Comparison of ENCODE assay signal across 22 cellular contexts in the genomic region with DNA sequence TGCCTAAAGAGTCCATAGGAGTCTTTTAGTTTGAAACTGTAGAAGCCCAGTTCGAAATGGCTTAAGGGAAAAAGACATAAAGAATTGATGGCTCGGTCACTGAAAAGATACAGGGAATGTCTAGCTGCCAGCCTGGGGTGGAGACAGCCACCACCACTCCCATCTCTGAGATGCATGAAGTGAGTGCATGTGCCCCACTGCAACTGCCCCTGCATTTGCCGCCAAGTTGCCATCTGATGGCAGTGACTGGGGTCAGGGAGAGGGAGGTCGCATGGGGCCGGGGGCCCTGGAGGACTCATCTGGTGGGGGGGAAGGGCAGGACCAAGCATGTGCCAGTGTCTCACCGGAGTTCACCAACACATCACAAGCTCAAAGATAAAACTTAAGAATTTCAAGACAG.
DNase-seq lines count a peak whose midpoint lies in the region; TF ChIP-seq lines count a peak whose summit lies in the region.
"Had no signal": no experiment of that assay in that cellular context is flagged by ENCODE, and none has a peak within 500 bp of the region (broad histone marks: within the 10 kb centered on the region; RNA-seq: fewer than 3 reads in every experiment).

No MANE protein-coding gene starts in this region.

- no peaks in the 10 kb centered on the region for H3K79me2 ChIP-seq in neural progenitor cell (ENCODE audit: low read depth)

- no peak overlapping the region for H3K4me3 Mint-ChIP-seq in neural progenitor cell
- no peak overlapping the region for H3K4me3 Mint-ChIP-seq in activated naive CD4-positive, alpha-beta T cell treated with anti-CD3 and anti-CD28 coated beads, Interleukin-2, amount 10 ng/mL, durations not matched to agents 7 days and 5 days
- H3K4me3 Mint-ChIP-seq: CD14-positive monocyte; CD4-positive, alpha-beta T cell; CD8-positive, alpha-beta memory T cell had no signal

- H3K4me1 ChIP-seq in neural progenitor cell = no peaks in the 10 kb centered on the region
- H3K4me1 ChIP-seq: A549, BE2C had no signal

- H3K4me2 ChIP-seq in neural progenitor cell = no peak overlapping the region
- H3K4me2 ChIP-seq: A549; BLaER1 treated with 17β-estradiol and CSF1 and Interleukin-3, amounts not matched to agents 10 nM and 100 nM had no signal

- H3K27ac Mint-ChIP-seq in neural progenitor cell = peak overlapping the region; percentile 21
- no peak overlapping the region for H3K27ac Mint-ChIP-seq in activated naive CD4-positive, alpha-beta T cell treated with anti-CD3 and anti-CD28 coated beads, Interleukin-2, amount 10 ng/mL, durations not matched to agents 7 days and 5 days
- H3K27ac Mint-ChIP-seq: CD14-positive monocyte; CD4-positive, alpha-beta T cell; CD8-positive, alpha-beta memory T cell had no signal

- intact Hi-C loops in posterior vena cava (cut with DNase I) = no loop called here
- intact Hi-C loops in dorsolateral prefrontal cortex (cut with DNase I) = loop anchor here in 1 of 2 donors (10.0 kb wide), 2 partner anchors 56 to 124 kb away; no protein-coding TSS in a partner anchor

- no peak overlapping the region for H2AFZ ChIP-seq in neural progenitor cell (replicated peaks)

- H3K4me1 Mint-ChIP-seq in neural progenitor cell = peaks cover 25% of the 10 kb centered on the region
- no peaks in the 10 kb centered on the region for H3K4me1 Mint-ChIP-seq in activated naive CD4-positive, alpha-beta T cell treated with anti-CD3 and anti-CD28 coated beads, Interleukin-2, amount 10 ng/mL, durations not matched to agents 7 days and 5 days
- H3K4me1 Mint-ChIP-seq: CD14-positive monocyte; CD8-positive, alpha-beta memory T cell had no signal

- no peak overlapping the region for H3K9ac ChIP-seq in neural progenitor cell
- H3K9ac ChIP-seq: BLaER1 treated with 17β-estradiol and CSF1 and Interleukin-3, amounts not matched to agents 10 nM and 100 nM had no signal

- no peaks in the 10 kb centered on the region for H3K36me3 Mint-ChIP-seq in neural progenitor cell
- H3K36me3 Mint-ChIP-seq in activated naive CD4-positive, alpha-beta T cell treated with anti-CD3 and anti-CD28 coated beads, Interleukin-2, amount 10 ng/mL, durations not matched to agents 7 days and 5 days = no peaks in the 10 kb centered on the region
- H3K36me3 Mint-ChIP-seq: CD14-positive monocyte; CD8-positive, alpha-beta memory T cell had no signal

- H3K9me3 ChIP-seq in WERI-Rb-1 (ENCODE audit: severe bottlenecking) = no peaks in the 10 kb centered on the region
- no peaks in the 10 kb centered on the region for H3K9me3 ChIP-seq in neural progenitor cell (ENCODE audit: low read depth)
- H3K9me3 ChIP-seq: BE2C had no signal

- no peaks in the 10 kb centered on the region for H3K27me3 ChIP-seq in WERI-Rb-1 (ENCODE audit: insufficient read depth, low read depth, severe bottlenecking)
- H3K27me3 ChIP-seq in neural progenitor cell = no peaks in the 10 kb centered on the region
- H3K27me3 ChIP-seq in dorsolateral prefrontal cortex = peaks cover 0 to 9% (median 0%) of the 10 kb centered on the region in 45 donors
- H3K27me3 ChIP-seq: BE2C; BLaER1 treated with 17β-estradiol and CSF1 and Interleukin-3, amounts not matched to agents 10 nM and 100 nM had no signal

- H3K36me3 ChIP-seq in WERI-Rb-1 (no peaks in the 10 kb centered on the region), neural progenitor cell (no peaks in the 10 kb centered on the region)
- H3K36me3 ChIP-seq: BE2C; BLaER1 treated with 17β-estradiol and CSF1 and Interleukin-3, amounts not matched to agents 10 nM and 100 nM had no signal

- CTCF ChIA-PET in activated naive CD4-positive, alpha-beta T cell treated with anti-CD3 and anti-CD28 coated beads, Interleukin-2, amount 10 ng/mL, durations not matched to agents 7 days and 5 days (lab: Charles Lee) = no interaction called here

- H3K27ac ChIP-seq in WERI-Rb-1 (peak overlapping the region; percentile 19), neural progenitor cell (no peak overlapping the region), dorsolateral prefrontal cortex (peak overlapping the region in 2 of 59 donors; percentile 39 to 52)
- H3K27ac ChIP-seq: A549; BLaER1 treated with 17β-estradiol and CSF1 and Interleukin-3, amounts not matched to agents 10 nM and 100 nM had no signal

- DNase-seq in NCI-H82 (lab: John Stamatoyannopoulos, UW) (peak; percentile 64), NCI-H82 treated with DMSO at 0.1 percent for 48 hours (lab: John Stamatoyannopoulos, UW; ENCODE audit: unreplicated experiment) (no peak), WERI-Rb-1 (no peak), neural progenitor cell (ENCODE audit: low spot score) (no peak), posterior vena cava (ENCODE audit: low spot score) (peak; percentile 44), SKM-1 (lab: John Stamatoyannopoulos, UW; ENCODE audit: unreplicated experiment) (no peak), dorsolateral prefrontal cortex (no peak)
- no peak for DNase-seq in activated naive CD4-positive, alpha-beta T cell treated with anti-CD3 and anti-CD28 coated beads, Interleukin-2, amount 10 ng/mL, durations not matched to agents 7 days and 5 days
- DNase-seq: 8988T; ACHN; AML-193; BE2C; CD4-positive, alpha-beta T cell; CD8-positive, alpha-beta memory T cell; DMS153; DND-41; GOT3; H7; HCEC 1CT had no signal

- H3K9me3 Mint-ChIP-seq in neural progenitor cell = peaks cover 3% of the 10 kb centered on the region
- no peaks in the 10 kb centered on the region for H3K9me3 Mint-ChIP-seq in activated naive CD4-positive, alpha-beta T cell treated with anti-CD3 and anti-CD28 coated beads, Interleukin-2, amount 10 ng/mL, durations not matched to agents 7 days and 5 days
- H3K9me3 Mint-ChIP-seq: CD4-positive, alpha-beta T cell had no signal

- no peaks in the 10 kb centered on the region for H4K20me1 ChIP-seq in neural progenitor cell (ENCODE audit: low read depth)
- H4K20me1 ChIP-seq: BLaER1 treated with 17β-estradiol and CSF1 and Interleukin-3, amounts not matched to agents 10 nM and 100 nM had no signal

- H3K4me3 ChIP-seq in WERI-Rb-1 (ENCODE audit: low read depth, low read length) = peak overlapping the region; percentile 22
- no peak overlapping the region for H3K4me3 ChIP-seq in neural progenitor cell
- H3K4me3 ChIP-seq in dorsolateral prefrontal cortex = no peak overlapping the region
- H3K4me3 ChIP-seq: A549; BLaER1 treated with 17β-estradiol and CSF1 and Interleukin-3, amounts not matched to agents 10 nM and 100 nM had no signal

- no peak for TF ChIP-seq CTCF in WERI-Rb-1 (IDR thresholded peaks at IDR 0.05; ENCODE audit: low read depth, low read length)
- no peak for TF ChIP-seq CTCF in neural progenitor cell (IDR thresholded peaks at IDR 0.05)
- TF ChIP-seq CTCF in dorsolateral prefrontal cortex (IDR thresholded peaks at IDR 0.05 in 54 of 56, conservative IDR thresholded peaks at IDR 0.05 in 2 of 56; ENCODE audit: low read depth in 1 of 56, partially characterized antibody in 56 of 56) = no peak

- H3F3A ChIP-seq in neural progenitor cell (ENCODE audit: low read depth) = no peaks in the 10 kb centered on the region

- H3K27me3 Mint-ChIP-seq in neural progenitor cell (ENCODE audit: insufficient read depth, low read depth) = peaks cover 7% of the 10 kb centered on the region
- H3K27me3 Mint-ChIP-seq in activated naive CD4-positive, alpha-beta T cell treated with anti-CD3 and anti-CD28 coated beads, Interleukin-2, amount 10 ng/mL, durations not matched to agents 7 days and 5 days = peaks cover 20% of the 10 kb centered on the region
- H3K27me3 Mint-ChIP-seq: CD8-positive, alpha-beta memory T cell had no signal

Comparison
In these comparisons a context has a peak if more than half of its experiments do, and no peak if none do; other contexts are left out.
1. DNase-seq: peak in NCI-H82 (single experiment) and posterior vena cava (single experiment); none in NCI-H82 treated with DMSO at 0.1 percent for 48 hours (single experiment), WERI-Rb-1 (single experiment), neural progenitor cell (single experiment), activated naive CD4-positive, alpha-beta T cell treated with anti-CD3 and anti-CD28 coated beads, Interleukin-2, amount 10 ng/mL, durations not matched to agents 7 days and 5 days (single experiment), SKM-1 (single experiment) and dorsolateral prefrontal cortex (0 of 10).